8 cellular contexts compared by ENCODE assay signal in genomic region chr15:68820205-68820588, GRCh38. TPM values are rescaled to one million over a fixed set of nuclear protein-coding genes. Genes with fewer than 3 reads are reported as not detected.
DNase-seq lines count a peak whose midpoint lies in the region; ATAC-seq, FAIRE-seq and TF ChIP-seq lines count a peak whose summit lies in the region.

No MANE protein-coding gene starts in this region.

- peaks cover 52% of the 10 kb centered on the region for H3K79me2 ChIP-seq in astrocyte (ENCODE audit: insufficient read depth, low read length)
- H3K79me2 ChIP-seq in keratinocyte (ENCODE audit: control insufficient read depth, insufficient read depth, low read length): peaks cover 47% of the 10 kb centered on the region

- DNase-seq in NCI-H524 (lab: John Stamatoyannopoulos, UW) (peak; percentile 74 to 78), NCI-H524 treated with DMSO at 0.1 percent for 48 hours (lab: John Stamatoyannopoulos, UW) (no peak), T-cell (peak in 31 of 34 experiments; percentile 26 to 64 (median 46)), astrocyte (ENCODE audit: low read depth) (no peak), keratinocyte (ENCODE audit: low read depth, low spot score) (no peak), frontal cortex (ENCODE audit: low spot score in 2 of 2) (no peak)
- DNase-seq in stimulated activated CD4-positive, alpha-beta T cell treated with anti-CD3 and anti-CD28 coated beads, Interleukin-1b, Interleukin-23, amount 100 ng/mL, for 1 hour (ENCODE audit: low read depth in 2 of 2): peak; percentile 9 to 31

- peaks cover 14% of the 10 kb centered on the region for H3K4me1 ChIP-seq in astrocyte (ENCODE audit: insufficient read depth, low read length)
- peaks cover 22% of the 10 kb centered on the region for H3K4me1 ChIP-seq in keratinocyte (ENCODE audit: control insufficient read depth, extremely low read depth, insufficient read depth, low read length)

- dilution Hi-C loops in keratinocyte (cut with MboI; ENCODE audit: extremely low pct_ligation_motif_present, low sequenced_read_pairs): no loop called here

- TF ChIP-seq CTCF in astrocyte (IDR thresholded peaks at IDR 0.05; ENCODE audit: insufficient read depth, low read depth, low read length) (no peak), keratinocyte (optimal IDR thresholded peaks at IDR 0.05 in 1 of 3, IDR thresholded peaks at IDR 0.05 in 1 of 3, conservative IDR thresholded peaks at IDR 0.05 in 1 of 3; ENCODE audit: extremely low read depth in 1 of 3, insufficient read depth in 2 of 3, low read length in 3 of 3) (no peak)

- H3K27ac ChIP-seq in astrocyte (ENCODE audit: low read depth, low read length) (peak overlapping the region; percentile 91), keratinocyte (ENCODE audit: control insufficient read depth, insufficient read depth, low read length) (peak overlapping the region; percentile 92)

- H3K9me3 ChIP-seq in astrocyte (ENCODE audit: insufficient read depth, low read depth, low read length) (no peaks in the 10 kb centered on the region), keratinocyte (ENCODE audit: control insufficient read depth, low read depth, low read length) (no peaks in the 10 kb centered on the region)

- H3K27me3 Mint-ChIP-seq in T-cell: peaks cover 0 to 1% of the 10 kb centered on the region in 2 donors
- no peaks in the 10 kb centered on the region for H3K27me3 Mint-ChIP-seq in astrocyte (ENCODE audit: low read depth, unreplicated experiment)

- H4K20me1 ChIP-seq in astrocyte (ENCODE audit: insufficient read depth, low read length): peaks cover 21% of the 10 kb centered on the region
- H4K20me1 ChIP-seq in keratinocyte (ENCODE audit: control insufficient read depth, extremely low read depth, insufficient read depth, low read length): no peaks in the 10 kb centered on the region

- peak overlapping the region; percentile 99 for H3K4me2 ChIP-seq in astrocyte (ENCODE audit: low read length)
- H3K4me2 ChIP-seq in keratinocyte (ENCODE audit: control insufficient read depth, extremely low read depth, insufficient read depth, low read depth, low read length): peak overlapping the region; percentile 81

- CTCF ChIA-PET in T-cell (lab: Charles Lee): interaction anchor here in 1 of 2 donors (0.7 to 1.0 kb wide), 3 partner anchors 26 to 37 kb away, joined by 3 to 4 read pairs (median 3); no protein-coding TSS in a partner anchor

- H3K27me3 ChIP-seq in astrocyte (ENCODE audit: insufficient read depth, low read length): no peaks in the 10 kb centered on the region
- H3K27me3 ChIP-seq in keratinocyte (ENCODE audit: control insufficient read depth, extremely low read depth, insufficient read depth, low read length): no peaks in the 10 kb centered on the region

- H3K9me3 Mint-ChIP-seq in T-cell (no peaks in the 10 kb centered on the region), astrocyte (ENCODE audit: unreplicated experiment) (no peaks in the 10 kb centered on the region)

- peak overlapping the region; percentile 90 to 98 (median 91) for H3K4me3 Mint-ChIP-seq in T-cell
- peak overlapping the region; percentile 89 for H3K4me3 Mint-ChIP-seq in astrocyte (ENCODE audit: unreplicated experiment)

- H3K9ac ChIP-seq in astrocyte (ENCODE audit: low read length) (peak overlapping the region; percentile 96), keratinocyte (ENCODE audit: control insufficient read depth, extremely low read depth, insufficient read depth, low read length) (peak overlapping the region; percentile 96)

- no peak for FAIRE-seq in astrocyte (lab: Jason Lieb, UNC)
- FAIRE-seq in keratinocyte (lab: Jason Lieb, UNC): no peak
- no peak for FAIRE-seq in frontal cortex (lab: Jason Lieb, UNC)

- H3K36me3 Mint-ChIP-seq in T-cell: no peaks in the 10 kb centered on the region
- H3K36me3 Mint-ChIP-seq in astrocyte (ENCODE audit: low read depth, unreplicated experiment): no peaks in the 10 kb centered on the region

- peak; percentile 27 to 41 (median 38) for ATAC-seq in T-cell (replicated peaks in 1 of 4)
- no peak for ATAC-seq in GM18870 (IDR thresholded peaks at IDR 0.05; ENCODE audit: unreplicated experiment)

- no peaks in the 10 kb centered on the region for H3K9me1 ChIP-seq in keratinocyte (ENCODE audit: control insufficient read depth, extremely low read depth, insufficient read depth, low read length)

- peaks cover 35 to 37% (median 36%) of the 10 kb centered on the region in 3 donors for H3K4me1 Mint-ChIP-seq in T-cell
- H3K4me1 Mint-ChIP-seq in astrocyte (ENCODE audit: low read depth, unreplicated experiment): peaks cover 23% of the 10 kb centered on the region

- peak overlapping the region; percentile 91 to 92 for H3K27ac Mint-ChIP-seq in T-cell
- peak overlapping the region; percentile 86 for H3K27ac Mint-ChIP-seq in astrocyte (ENCODE audit: unreplicated experiment)

- H2AFZ ChIP-seq in astrocyte (ENCODE audit: low read depth, low read length) (peak overlapping the region; percentile 61), keratinocyte (ENCODE audit: control insufficient read depth, low read length) (peak overlapping the region; percentile 71)

- peak overlapping the region; percentile 93 for H3K4me3 ChIP-seq in astrocyte (ENCODE audit: insufficient read depth, low read depth, low read length)
- peak overlapping the region; percentile 84 to 91 (median 86) for H3K4me3 ChIP-seq in keratinocyte (ENCODE audit: control insufficient read depth in 2 of 3, extremely low read depth in 1 of 3, insufficient read depth in 2 of 3, low read depth in 1 of 3, low read length in 3 of 3)

- POLR2A ChIA-PET in T-cell (lab: Charles Lee): no interaction called here

- H3K36me3 ChIP-seq in astrocyte (ENCODE audit: insufficient read depth, low read length): no peaks in the 10 kb centered on the region
- H3K36me3 ChIP-seq in keratinocyte (ENCODE audit: control insufficient read depth in 2 of 2, extremely low read depth in 1 of 2, insufficient read depth in 2 of 2, low read length in 2 of 2): peaks cover 1 to 6% of the 10 kb centered on the region in 2 experiments

RNA-seq across cellular contexts. Expression of gene ANP32A, which starts 0.5 kb away (rescaled TPM):
- total RNA-seq in T-cell (100 to 1,000 TPM in 4 of 5 donors, 10 to 100 TPM in 1; 93.2 to 123 (median 116) TPM), astrocyte (121 and 138 TPM in 2 replicates), frontal cortex (104 TPM)
- 41.5 to 93.6 TPM (median 57.6 TPM) in 3 replicates for polyA plus RNA-seq in keratinocyte
- 154 TPM for polyA plus RNA-seq in keratinocyte (2011; ENCODE audit: low read depth)
- polyA plus RNA-seq in keratinocyte (2011; cell fraction: cytosol; rRNA removed): 61.9 and 93.0 TPM in 2 replicates
- 56.7 and 65.0 TPM in 2 replicates for polyA plus RNA-seq in keratinocyte (2011; cell fraction: nucleus; rRNA removed)
- 78.3 and 134 TPM in 2 replicates for polyA plus RNA-seq in keratinocyte (2012; ENCODE audit: low replicate concordance)
- 11.5 to 53.4 TPM (median 19.9 TPM) in 3 replicates for polyA minus RNA-seq in keratinocyte
- polyA minus RNA-seq in keratinocyte (2011; cell fraction: cytosol; rRNA and poly(A)+ RNA removed): 28.2 TPM
- 21.3 and 27.3 TPM in 2 replicates for polyA minus RNA-seq in keratinocyte (2011; cell fraction: nucleus; rRNA and poly(A)+ RNA removed)

Comparison
In these comparisons a context has a peak if more than half of its experiments do, and no peak if none do; other contexts are left out.
1. DNase-seq: peak in NCI-H524 (2 of 2), T-cell (31 of 34) and stimulated activated CD4-positive, alpha-beta T cell treated with anti-CD3 and anti-CD28 coated beads, Interleukin-1b, Interleukin-23, amount 100 ng/mL, for 1 hour (2 of 2); none in NCI-H524 treated with DMSO at 0.1 percent for 48 hours (single experiment), astrocyte (single experiment), keratinocyte (single experiment) and frontal cortex (0 of 2).